In the genomic region with DNA sequence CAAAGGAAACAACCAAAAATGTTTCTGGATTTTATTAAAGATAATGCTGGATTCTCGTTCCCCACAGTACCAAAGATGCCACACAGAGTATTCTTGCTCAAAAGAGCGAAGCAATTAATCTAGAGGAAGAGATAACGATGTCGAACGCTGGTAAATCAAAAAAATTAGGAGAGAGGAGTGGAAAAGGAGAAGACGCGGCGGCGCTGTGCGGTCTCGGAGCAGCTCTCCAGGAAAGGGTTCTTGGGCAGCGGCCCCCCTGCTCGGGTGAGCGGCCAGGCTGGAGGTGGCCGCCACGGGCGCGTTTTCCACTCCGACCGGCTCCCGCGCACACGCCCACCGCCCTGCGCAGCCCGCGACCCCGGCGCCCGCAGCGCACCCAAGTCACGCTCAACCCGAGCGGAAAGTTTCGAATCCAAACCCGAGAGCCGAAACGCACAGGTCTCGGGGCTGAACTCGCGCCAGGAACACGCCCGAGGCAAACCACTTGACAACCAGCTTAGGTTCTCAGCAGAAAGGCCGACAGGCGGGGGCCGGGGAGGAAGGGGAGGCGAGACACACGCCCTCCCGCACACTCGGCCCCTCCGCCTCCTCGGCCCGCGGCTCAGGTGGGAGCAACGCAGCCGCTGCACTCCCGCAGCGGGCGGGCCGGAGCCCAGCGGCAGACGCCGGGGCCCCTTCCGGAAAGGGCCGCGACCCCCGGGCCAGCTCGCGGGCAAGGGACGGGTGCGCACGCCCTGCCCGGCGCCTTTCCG, we compare ENCODE assay signal across 1 cellular context.
TF ChIP-seq lines count a peak whose summit lies in the region.

No MANE protein-coding gene starts in this region.

TF ChIP-seq in HEK293, 187 proteins besides CTCF, POLR2A, EP300 and RAD21 (continued from another document):
- 0 out of 2 replicates have a peak, but pooled peaks have one; percentile 21 for TF ChIP-seq ZNF391 (tag by site-specific recombination; IDR thresholded peaks at IDR 0.05; ENCODE audit: borderline replicate concordance, low read depth)
- TF ChIP-seq ZNF426 (tag by site-specific recombination; IDR thresholded peaks at IDR 0.05) = no peak
- no peak for TF ChIP-seq ZNF114 (tag by site-specific recombination; IDR thresholded peaks at IDR 0.05)
- TF ChIP-seq, protein P1, sequence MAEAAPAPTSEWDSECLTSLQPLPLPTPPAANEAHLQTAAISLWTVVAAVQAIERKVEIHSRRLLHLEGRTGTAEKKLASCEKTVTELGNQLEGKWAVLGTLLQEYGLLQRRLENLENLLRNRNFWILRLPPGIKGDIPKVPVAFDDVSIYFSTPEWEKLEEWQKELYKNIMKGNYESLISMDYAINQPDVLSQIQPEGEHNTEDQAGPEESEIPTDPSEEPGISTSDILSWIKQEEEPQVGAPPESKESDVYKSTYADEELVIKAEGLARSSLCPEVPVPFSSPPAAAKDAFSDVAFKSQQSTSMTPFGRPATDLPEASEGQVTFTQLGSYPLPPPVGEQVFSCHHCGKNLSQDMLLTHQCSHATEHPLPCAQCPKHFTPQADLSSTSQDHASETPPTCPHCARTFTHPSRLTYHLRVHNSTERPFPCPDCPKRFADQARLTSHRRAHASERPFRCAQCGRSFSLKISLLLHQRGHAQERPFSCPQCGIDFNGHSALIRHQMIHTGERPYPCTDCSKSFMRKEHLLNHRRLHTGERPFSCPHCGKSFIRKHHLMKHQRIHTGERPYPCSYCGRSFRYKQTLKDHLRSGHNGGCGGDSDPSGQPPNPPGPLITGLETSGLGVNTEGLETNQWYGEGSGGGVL (tag by site-specific recombination; IDR thresholded peaks at IDR 0.05) = peak; percentile 93
- TF ChIP-seq GLIS2 (tag by site-specific recombination; IDR thresholded peaks at IDR 0.05) = peak; percentile 83
- peak; percentile 63 for TF ChIP-seq ZBTB20 (tag by site-specific recombination; IDR thresholded peaks at IDR 0.05)
- no peak for TF ChIP-seq ZNF837 (tag by site-specific recombination; IDR thresholded peaks at IDR 0.05)
- TF ChIP-seq, protein P2, sequence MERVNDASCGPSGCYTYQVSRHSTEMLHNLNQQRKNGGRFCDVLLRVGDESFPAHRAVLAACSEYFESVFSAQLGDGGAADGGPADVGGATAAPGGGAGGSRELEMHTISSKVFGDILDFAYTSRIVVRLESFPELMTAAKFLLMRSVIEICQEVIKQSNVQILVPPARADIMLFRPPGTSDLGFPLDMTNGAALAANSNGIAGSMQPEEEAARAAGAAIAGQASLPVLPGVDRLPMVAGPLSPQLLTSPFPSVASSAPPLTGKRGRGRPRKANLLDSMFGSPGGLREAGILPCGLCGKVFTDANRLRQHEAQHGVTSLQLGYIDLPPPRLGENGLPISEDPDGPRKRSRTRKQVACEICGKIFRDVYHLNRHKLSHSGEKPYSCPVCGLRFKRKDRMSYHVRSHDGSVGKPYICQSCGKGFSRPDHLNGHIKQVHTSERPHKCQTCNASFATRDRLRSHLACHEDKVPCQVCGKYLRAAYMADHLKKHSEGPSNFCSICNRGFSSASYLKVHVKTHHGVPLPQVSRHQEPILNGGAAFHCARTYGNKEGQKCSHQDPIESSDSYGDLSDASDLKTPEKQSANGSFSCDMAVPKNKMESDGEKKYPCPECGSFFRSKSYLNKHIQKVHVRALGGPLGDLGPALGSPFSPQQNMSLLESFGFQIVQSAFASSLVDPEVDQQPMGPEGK (tag by site-specific recombination; IDR thresholded peaks at IDR 0.05) = peak; percentile 45; the same call in 1 of the 2 replicates
- TF ChIP-seq ZNF221 (tag by site-specific recombination; IDR thresholded peaks at IDR 0.05; ENCODE audit: borderline replicate concordance) = no peak
- peak; percentile 53 for TF ChIP-seq SP2 (tag by site-specific recombination; IDR thresholded peaks at IDR 0.05)
- TF ChIP-seq TCF7L2 (IDR thresholded peaks at IDR 0.05; ENCODE audit: borderline replicate concordance, low read depth, low read length) = no peak
- TF ChIP-seq PBX3 (CRISPR knock-in tag; IDR thresholded peaks at IDR 0.05) = 0 out of 2 replicates have a peak, but pooled peaks have one; percentile 35
- peak; percentile 84 for TF ChIP-seq ZFHX2 (tag by site-specific recombination; conservative IDR thresholded peaks at IDR 0.05)
- 0 out of 2 replicates have a peak, but pooled peaks have one; percentile 36 for TF ChIP-seq IKZF3 (tag by site-specific recombination; IDR thresholded peaks at IDR 0.05)
- TF ChIP-seq, protein P3, sequence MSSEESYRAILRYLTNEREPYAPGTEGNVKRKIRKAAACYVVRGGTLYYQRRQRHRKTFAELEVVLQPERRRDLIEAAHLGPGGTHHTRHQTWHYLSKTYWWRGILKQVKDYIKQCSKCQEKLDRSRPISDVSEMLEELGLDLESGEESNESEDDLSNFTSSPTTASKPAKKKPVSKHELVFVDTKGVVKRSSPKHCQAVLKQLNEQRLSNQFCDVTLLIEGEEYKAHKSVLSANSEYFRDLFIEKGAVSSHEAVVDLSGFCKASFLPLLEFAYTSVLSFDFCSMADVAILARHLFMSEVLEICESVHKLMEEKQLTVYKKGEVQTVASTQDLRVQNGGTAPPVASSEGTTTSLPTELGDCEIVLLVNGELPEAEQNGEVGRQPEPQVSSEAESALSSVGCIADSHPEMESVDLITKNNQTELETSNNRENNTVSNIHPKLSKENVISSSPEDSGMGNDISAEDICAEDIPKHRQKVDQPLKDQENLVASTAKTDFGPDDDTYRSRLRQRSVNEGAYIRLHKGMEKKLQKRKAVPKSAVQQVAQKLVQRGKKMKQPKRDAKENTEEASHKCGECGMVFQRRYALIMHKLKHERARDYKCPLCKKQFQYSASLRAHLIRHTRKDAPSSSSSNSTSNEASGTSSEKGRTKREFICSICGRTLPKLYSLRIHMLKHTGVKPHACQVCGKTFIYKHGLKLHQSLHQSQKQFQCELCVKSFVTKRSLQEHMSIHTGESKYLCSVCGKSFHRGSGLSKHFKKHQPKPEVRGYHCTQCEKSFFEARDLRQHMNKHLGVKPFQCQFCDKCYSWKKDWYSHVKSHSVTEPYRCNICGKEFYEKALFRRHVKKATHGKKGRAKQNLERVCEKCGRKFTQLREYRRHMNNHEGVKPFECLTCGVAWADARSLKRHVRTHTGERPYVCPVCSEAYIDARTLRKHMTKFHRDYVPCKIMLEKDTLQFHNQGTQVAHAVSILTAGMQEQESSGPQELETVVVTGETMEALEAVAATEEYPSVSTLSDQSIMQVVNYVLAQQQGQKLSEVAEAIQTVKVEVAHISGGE (tag by site-specific recombination; conservative IDR thresholded peaks at IDR 0.05; ENCODE audit: low read depth) = peak; percentile 61
- peak; percentile 77; the same call in 1 of the 2 replicates for TF ChIP-seq ZNF600 (tag by site-specific recombination; IDR thresholded peaks at IDR 0.05)
- TF ChIP-seq ZNF266 (tag by site-specific recombination; IDR thresholded peaks at IDR 0.05; ENCODE audit: low read depth) = no peak
- TF ChIP-seq, protein P4, sequence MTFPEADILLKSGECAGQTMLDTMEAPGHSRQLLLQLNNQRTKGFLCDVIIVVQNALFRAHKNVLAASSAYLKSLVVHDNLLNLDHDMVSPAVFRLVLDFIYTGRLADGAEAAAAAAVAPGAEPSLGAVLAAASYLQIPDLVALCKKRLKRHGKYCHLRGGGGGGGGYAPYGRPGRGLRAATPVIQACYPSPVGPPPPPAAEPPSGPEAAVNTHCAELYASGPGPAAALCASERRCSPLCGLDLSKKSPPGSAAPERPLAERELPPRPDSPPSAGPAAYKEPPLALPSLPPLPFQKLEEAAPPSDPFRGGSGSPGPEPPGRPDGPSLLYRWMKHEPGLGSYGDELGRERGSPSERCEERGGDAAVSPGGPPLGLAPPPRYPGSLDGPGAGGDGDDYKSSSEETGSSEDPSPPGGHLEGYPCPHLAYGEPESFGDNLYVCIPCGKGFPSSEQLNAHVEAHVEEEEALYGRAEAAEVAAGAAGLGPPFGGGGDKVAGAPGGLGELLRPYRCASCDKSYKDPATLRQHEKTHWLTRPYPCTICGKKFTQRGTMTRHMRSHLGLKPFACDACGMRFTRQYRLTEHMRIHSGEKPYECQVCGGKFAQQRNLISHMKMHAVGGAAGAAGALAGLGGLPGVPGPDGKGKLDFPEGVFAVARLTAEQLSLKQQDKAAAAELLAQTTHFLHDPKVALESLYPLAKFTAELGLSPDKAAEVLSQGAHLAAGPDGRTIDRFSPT (tag by site-specific recombination; IDR thresholded peaks at IDR 0.05) = 0 out of 2 replicates have a peak, but pooled peaks have one; percentile 12
- TF ChIP-seq, protein P5, sequence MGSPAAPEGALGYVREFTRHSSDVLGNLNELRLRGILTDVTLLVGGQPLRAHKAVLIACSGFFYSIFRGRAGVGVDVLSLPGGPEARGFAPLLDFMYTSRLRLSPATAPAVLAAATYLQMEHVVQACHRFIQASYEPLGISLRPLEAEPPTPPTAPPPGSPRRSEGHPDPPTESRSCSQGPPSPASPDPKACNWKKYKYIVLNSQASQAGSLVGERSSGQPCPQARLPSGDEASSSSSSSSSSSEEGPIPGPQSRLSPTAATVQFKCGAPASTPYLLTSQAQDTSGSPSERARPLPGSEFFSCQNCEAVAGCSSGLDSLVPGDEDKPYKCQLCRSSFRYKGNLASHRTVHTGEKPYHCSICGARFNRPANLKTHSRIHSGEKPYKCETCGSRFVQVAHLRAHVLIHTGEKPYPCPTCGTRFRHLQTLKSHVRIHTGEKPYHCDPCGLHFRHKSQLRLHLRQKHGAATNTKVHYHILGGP (tag by site-specific recombination; IDR thresholded peaks at IDR 0.05) = peak; percentile 59; the same call in 1 of the 2 replicates
- TF ChIP-seq HOXA7 (CRISPR knock-in tag; IDR thresholded peaks at IDR 0.05; ENCODE audit: borderline replicate concordance) = no peak
- no peak for TF ChIP-seq ZBTB1 (tag by site-specific recombination; IDR thresholded peaks at IDR 0.05)
- 0 out of 2 replicates have a peak, but pooled peaks have one; percentile 17 for TF ChIP-seq ZNF2 (tag by site-specific recombination; IDR thresholded peaks at IDR 0.05)
- 0 out of 2 replicates have a peak, but pooled peaks have one; percentile 53 for TF ChIP-seq ZNF501 (tag by site-specific recombination; IDR thresholded peaks at IDR 0.05)
- peak; percentile 94 for TF ChIP-seq ZBTB8A (tag by site-specific recombination; IDR thresholded peaks at IDR 0.05)
- TF ChIP-seq ZNF660 (tag by site-specific recombination; IDR thresholded peaks at IDR 0.05) = peak; percentile 49; the same call in 1 of the 2 replicates
- peak; percentile 71; the same call in 1 of the 2 replicates for TF ChIP-seq ZNF561 (tag by site-specific recombination; IDR thresholded peaks at IDR 0.05; ENCODE audit: borderline replicate concordance)
- peak; percentile 78 for TF ChIP-seq KLF9 (tag by site-specific recombination; IDR thresholded peaks at IDR 0.05; ENCODE audit: low read depth)
- TF ChIP-seq ZIC2 (tag by site-specific recombination; IDR thresholded peaks at IDR 0.05) = peak; percentile 71
- TF ChIP-seq SCRT2 (tag by site-specific recombination; IDR thresholded peaks at IDR 0.05) = no peak
- no peak for TF ChIP-seq ZNF747 (tag by site-specific recombination; IDR thresholded peaks at IDR 0.05)
- TF ChIP-seq KLF10 (tag by site-specific recombination; IDR thresholded peaks at IDR 0.05) = peak; percentile 57; the same call in 1 of the 2 replicates
- peak; percentile 50 for TF ChIP-seq KLF1 (tag by site-specific recombination; IDR thresholded peaks at IDR 0.05)
- no peak for TF ChIP-seq ZNF670 (tag by site-specific recombination; IDR thresholded peaks at IDR 0.05; ENCODE audit: low read depth)
TF ChIP-seq in HEK293: peak in this region for 37.
